1 cellular context compared by ENCODE assay signal in genomic region chr5:76257897-76258296, GRCh38.
TF ChIP-seq lines count a peak whose summit lies in the region.

No MANE protein-coding gene starts in this region.

TF ChIP-seq in GM12878, 131 proteins besides CTCF, POLR2A, EP300 and RAD21 (continued from another document):
- TF ChIP-seq ATF3 (IDR thresholded peaks at IDR 0.05; ENCODE audit: borderline replicate concordance, extremely low read depth, low read depth, low read length) = no peak
- TF ChIP-seq PKNOX1 (IDR thresholded peaks at IDR 0.05) = no peak
- TF ChIP-seq SMARCA5 (IDR thresholded peaks at IDR 0.05) = no peak
- 0 out of 2 replicates have a peak, but pooled peaks have one; percentile 16 for TF ChIP-seq RUNX3 (IDR thresholded peaks at IDR 0.05; ENCODE audit: low read length)
- TF ChIP-seq CREB1 (IDR thresholded peaks at IDR 0.05; ENCODE audit: low read depth) = no peak
- no peak for TF ChIP-seq RELB (IDR thresholded peaks at IDR 0.05; ENCODE audit: low read depth)
